Comparison of ENCODE assay signal across 15 cellular contexts in genomic region chr1:176604461-176604860, GRCh38.
"Had no signal": no experiment of that assay in that cellular context is flagged by ENCODE, and none has a peak within 500 bp of the region (broad histone marks: within the 10 kb centered on the region; RNA-seq: fewer than 3 reads in every experiment).

No MANE protein-coding gene starts in this region.

- H3K9me3 ChIP-seq: colonic mucosa, gastroesophageal sphincter had no signal

- H3K4me3 ChIP-seq: colonic mucosa, gastroesophageal sphincter, skin epidermis had no signal

- H3K4me1 Mint-ChIP-seq: naive thymus-derived CD8-positive, alpha-beta T cell had no signal

- H3K27me3 ChIP-seq: colonic mucosa, gastroesophageal sphincter had no signal

- H3K4me3 Mint-ChIP-seq: naive thymus-derived CD8-positive, alpha-beta T cell had no signal

- DNase-seq: colonic mucosa; dermis blood vessel endothelial cell; erythroblast; glutamatergic neuron; islet precursor cell; mammary epithelial cell; naive thymus-derived CD8-positive, alpha-beta T cell; posterior cingulate gyrus; stimulated activated CD4-positive, alpha-beta T cell treated with anti-CD3 and anti-CD28 coated beads, Interleukin-2, amount 100 ng/mL, for 24 hours; stimulated activated naive CD4-positive, alpha-beta T cell had no signal

- H3K27ac Mint-ChIP-seq: naive thymus-derived CD8-positive, alpha-beta T cell had no signal

- H3K36me3 ChIP-seq: colonic mucosa, gastroesophageal sphincter had no signal

- H3K36me3 Mint-ChIP-seq: naive thymus-derived CD8-positive, alpha-beta T cell had no signal

- H3K4me1 ChIP-seq: colonic mucosa, gastroesophageal sphincter had no signal

- ATAC-seq: gastroesophageal sphincter; left lobe of liver; naive thymus-derived CD8-positive, alpha-beta T cell; sciatic nerve had no signal

- FAIRE-seq: endothelial cell of umbilical vein had no signal
